In genomic region chr6:17938885-17939284, GRCh38 we compare ENCODE assay signal across 16 cellular contexts. TPM values are rescaled to one million over a fixed set of nuclear protein-coding genes. Genes with fewer than 3 reads are reported as not detected.
A peak's percentile ranks its signal among the peaks of the same experiment; 100 is the strongest.
DNase-seq lines count a peak whose midpoint lies in the region; ATAC-seq, FAIRE-seq and TF ChIP-seq lines count a peak whose summit lies in the region.
"Had no signal": no experiment of that assay in that cellular context is flagged by ENCODE, and none has a peak within 500 bp of the region (broad histone marks: within the 10 kb centered on the region; RNA-seq: fewer than 3 reads in every experiment).

No MANE protein-coding gene starts in this region.

- TF ChIP-seq POLR2A in H1 (IDR thresholded peaks at IDR 0.05; ENCODE audit: control extremely low read depth in 1 of 2, low read depth in 2 of 2, low read length in 2 of 2) (no peak), GM12892 (IDR thresholded peaks at IDR 0.05; ENCODE audit: low read depth, low read length) (no peak)

- H4K5ac ChIP-seq in H1 (ENCODE audit: insufficient read length, low read depth, low read length), result no peak overlapping the region

- H3K9ac ChIP-seq in H1 (replicated peaks in 1 of 4; ENCODE audit: extremely low read depth in 1 of 4, low read depth in 3 of 4, low read length in 3 of 4) (no peak overlapping the region), iPS-20b (ENCODE audit: low read depth, low read length) (peak overlapping the region; percentile 52; the same call in 1 of the 2 replicates)
- H3K9ac ChIP-seq: BLaER1 had no signal

- H4K91ac ChIP-seq in H1 (replicated peaks; ENCODE audit: insufficient read length, low read length), result no peak overlapping the region

- H3K79me2 ChIP-seq in H1 (ENCODE audit: control insufficient read depth in 1 of 2, insufficient read depth in 2 of 2, low read length in 2 of 2), result peaks cover 0 to 69% of the 10 kb centered on the region in 2 experiments; a peak in 3 of 4 replicates

- H4K20me1 ChIP-seq in H1 (replicated peaks in 1 of 2; ENCODE audit: control insufficient read depth in 1 of 2, insufficient read depth in 2 of 2, low read length in 2 of 2), result no peaks in the 10 kb centered on the region
- H4K20me1 ChIP-seq: BLaER1 had no signal

- H3K36me3 ChIP-seq in H1 (ENCODE audit: control insufficient read depth in 2 of 4, insufficient read depth in 4 of 4, low read length in 3 of 4) (no peaks in the 10 kb centered on the region), iPS-20b (ENCODE audit: insufficient read depth, low read depth, low read length) (no peaks in the 10 kb centered on the region), WERI-Rb-1 (no peaks in the 10 kb centered on the region)
- H3K36me3 ChIP-seq: BLaER1, prostate gland had no signal

- H3K4me3 ChIP-seq in H1 (ENCODE audit: extremely low read depth in 1 of 4, insufficient read depth in 2 of 4, low read depth in 3 of 4, low read length in 4 of 4), result peak overlapping the region in 1 of 4 experiments; percentile 58; a peak in 2 of 8 replicates
- peak overlapping the region; percentile 71; the same call in 1 of the 2 replicates for H3K4me3 ChIP-seq in iPS-20b (ENCODE audit: low read length)
- H3K4me3 ChIP-seq in WERI-Rb-1 (ENCODE audit: low read depth, low read length), result no peak overlapping the region
- H3K4me3 ChIP-seq: BLaER1, body of pancreas, prostate gland had no signal

- no peak overlapping the region for H2BK120ac ChIP-seq in H1 (replicated peaks; ENCODE audit: low read depth, low read length)

- H2BK12ac ChIP-seq in H1 (ENCODE audit: low read depth, low read length), result no peak overlapping the region

- H3K27me3 ChIP-seq in H1 (replicated peaks in 1 of 4; ENCODE audit: control insufficient read depth in 3 of 4, extremely low read depth in 1 of 4, insufficient read depth in 3 of 4, low read length in 3 of 4) (no peaks in the 10 kb centered on the region), iPS-20b (ENCODE audit: insufficient read depth, low read length) (no peaks in the 10 kb centered on the region), WERI-Rb-1 (ENCODE audit: insufficient read depth, low read depth, severe bottlenecking) (no peaks in the 10 kb centered on the region)
- H3K27me3 ChIP-seq: BLaER1, body of pancreas had no signal

- ATAC-seq in HG02870 (IDR thresholded peaks at IDR 0.05; ENCODE audit: unreplicated experiment), result no peak
- ATAC-seq: activated CD4-positive, CD25-positive, alpha-beta regulatory T cell treated with anti-CD3 and anti-CD28 coated beads, Interleukin-2, amount 50 U/mL, for 24 hours; activated CD8-positive, alpha-beta memory T cell treated with anti-CD3 and anti-CD28 coated beads, Interleukin-2, amount 10 ng/mL, durations not matched to agents 7 days and 5 days; body of pancreas; natural killer cell treated with Interleukin-12 subunit alpha and Interleukin-12 subunit beta and Interleukin-15 and Interleukin-18, amount 100 ng/mL, for 72 hours had no signal

- H3K23me2 ChIP-seq in H1 (ENCODE audit: low read depth, low read length), result peaks cover 2% of the 10 kb centered on the region; the same call in 1 of the 2 replicates

- FAIRE-seq in H1 (lab: Jason Lieb, UNC) (no peak), GM12892 (lab: Jason Lieb, UNC) (no peak)
- FAIRE-seq: frontal cortex had no signal

- H3K79me1 ChIP-seq in H1 (ENCODE audit: low read depth, low read length), result no peaks in the 10 kb centered on the region; the same call in 1 of the 2 replicates

- peak; percentile 56 for DNase-seq in EL
- peak; percentile 41 for DNase-seq in NCI-H2171 (lab: John Stamatoyannopoulos, UW)
- no peak for DNase-seq in H1 (ENCODE audit: low read depth in 1 of 2, low spot score in 2 of 2)
- DNase-seq in WERI-Rb-1, result no peak
- no peak for DNase-seq in GM12892 (ENCODE audit: insufficient read length)
- DNase-seq: activated CD8-positive, alpha-beta memory T cell treated with anti-CD3 and anti-CD28 coated beads, Interleukin-2, amount 10 ng/mL, durations not matched to agents 7 days and 5 days; body of pancreas; NCI-H2081 treated with DMSO at 0.1 percent for 48 hours; stimulated activated CD4-positive, alpha-beta T cell treated with anti-CD3 and anti-CD28 coated beads, Interleukin-15, amount 100 ng/mL, for 24 hours had no signal

- H2BK15ac ChIP-seq in H1 (ENCODE audit: low read length), result no peak overlapping the region

- POLR2A ChIA-PET in H1 (lab: Charles Lee; ENCODE audit: partially characterized antibody), result no interaction called here

- no peak overlapping the region for H3K14ac ChIP-seq in H1 (ENCODE audit: insufficient read length)

- TF ChIP-seq EP300 in H1 (IDR thresholded peaks at IDR 0.05; ENCODE audit: borderline replicate concordance in 1 of 2, low read depth in 2 of 2, low read length in 2 of 2), result no peak

- peaks cover 0 to 6% (median 4%) of the 10 kb centered on the region in 4 experiments; a peak in 3 of 7 replicates for H3K4me1 ChIP-seq in H1 (replicated peaks in 1 of 4; ENCODE audit: control insufficient read depth in 3 of 4, insufficient read depth in 4 of 4, low read length in 3 of 4)
- H3K4me1 ChIP-seq in iPS-20b (ENCODE audit: insufficient read depth, low read length), result peaks cover 35% of the 10 kb centered on the region

- no peak for TF ChIP-seq RAD21 in H1 (IDR thresholded peaks at IDR 0.05 in 1 of 2, conservative IDR thresholded peaks at IDR 0.05 in 1 of 2; ENCODE audit: low read depth in 2 of 2, low read length in 2 of 2)

- H3K56ac ChIP-seq in H1 (replicated peaks; ENCODE audit: insufficient read length, low read depth, low read length), result no peak overlapping the region

- CTCF ChIA-PET in H1 (lab: Charles Lee; ENCODE audit: partially characterized antibody), result no interaction called here

- no peak overlapping the region for H3K4ac ChIP-seq in H1 (replicated peaks; ENCODE audit: insufficient read length, low read depth, low read length)

- no peaks in the 10 kb centered on the region for H3K9me3 ChIP-seq in H1 (ENCODE audit: insufficient read depth in 2 of 2, low read depth in 1 of 2, low read length in 1 of 2)
- no peaks in the 10 kb centered on the region for H3K9me3 ChIP-seq in iPS-20b (ENCODE audit: insufficient read depth, low read depth, low read length)
- H3K9me3 ChIP-seq in WERI-Rb-1 (ENCODE audit: severe bottlenecking), result no peaks in the 10 kb centered on the region
- H3K9me3 ChIP-seq: BLaER1, body of pancreas, prostate gland had no signal

- no peak overlapping the region for H2BK20ac ChIP-seq in H1 (ENCODE audit: low read length)

- H2AK5ac ChIP-seq in H1 (ENCODE audit: low read depth, low read length), result no peak overlapping the region

- H2BK5ac ChIP-seq in H1 (ENCODE audit: low read depth, low read length), result no peak overlapping the region

- TF ChIP-seq CTCF in H1 (IDR thresholded peaks at IDR 0.05; ENCODE audit: control extremely low read depth in 1 of 3, insufficient read depth in 1 of 3, low read depth in 1 of 3, low read length in 3 of 3) (no peak), WERI-Rb-1 (IDR thresholded peaks at IDR 0.05; ENCODE audit: low read depth, low read length) (no peak)

- H3K4me2 ChIP-seq in H1 (ENCODE audit: insufficient read depth in 1 of 2, low read depth in 2 of 2, low read length in 2 of 2), result peak overlapping the region; percentile 71 to 74; a peak in 3 of 4 replicates
- H3K4me2 ChIP-seq: BLaER1 had no signal

- no peak overlapping the region for H4K8ac ChIP-seq in H1 (ENCODE audit: extremely low read depth, insufficient read depth, low read length)

- no peak overlapping the region for H2AFZ ChIP-seq in H1 (ENCODE audit: low read length)

- H3K27ac ChIP-seq in H1 (ENCODE audit: low read depth, low read length) (no peak overlapping the region), iPS-20b (ENCODE audit: low read length) (no peak overlapping the region), WERI-Rb-1 (no peak overlapping the region)
- H3K27ac ChIP-seq: BLaER1, body of pancreas, prostate gland had no signal

- WGBS in H1 (ENCODE audit: extremely low coverage in 1 of 2, insufficient coverage in 1 of 2, insufficient read length in 1 of 2, insufficient replicate concordance in 2 of 2, low coverage in 1 of 2, low lambda C conversion rate in 2 of 2, missing lambda C conversion rate in 1 of 2), 2 experiments, result 89% methylated on average over 2 of the region's 2 CpGs; no CpG with 5 or more reads in 1 of the 2 experiments

- H3K18ac ChIP-seq in H1 (ENCODE audit: extremely low read depth, low read length), result no peak overlapping the region

- no peak overlapping the region for H3K23ac ChIP-seq in H1 (ENCODE audit: insufficient read length)

TF ChIP-seq in H1, 55 proteins besides CTCF, POLR2A, EP300 and RAD21:
- no peak for TF ChIP-seq CREB1 (IDR thresholded peaks at IDR 0.05)
- no peak for TF ChIP-seq CBX5 (IDR thresholded peaks at IDR 0.05; ENCODE audit: low read depth, low read length)
- TF ChIP-seq SRF (IDR thresholded peaks at IDR 0.05; ENCODE audit: low read depth, low read length), result no peak
- TF ChIP-seq EGR1 (IDR thresholded peaks at IDR 0.05; ENCODE audit: borderline replicate concordance, low read depth, low read length), result no peak
- no peak for TF ChIP-seq FOSL1 (IDR thresholded peaks at IDR 0.05; ENCODE audit: insufficient read depth, low read depth, low read length)
- no peak for TF ChIP-seq YY1 (IDR thresholded peaks at IDR 0.05; ENCODE audit: low read depth, low read length)
- TF ChIP-seq JUN (IDR thresholded peaks at IDR 0.05; ENCODE audit: low read depth, low read length), result no peak

RNA-seq across cellular contexts. Expression of gene KIF13A, which starts 48.5 kb away (rescaled TPM):
- 40.8 and 43.3 TPM in 2 replicates for total RNA-seq in H1 (2021; fragmentation: NEBNext Ultra II Directional; extraction: Animal tissue kit (Norgen Biotek cat#: 25700))
- polyA plus RNA-seq in H1 (2011; rRNA removed), result 10.4 and 14.7 TPM in 2 replicates
- polyA plus RNA-seq in H1 (2011; cell fraction: cytosol; rRNA removed), result 18.0 TPM
- polyA plus RNA-seq in H1 (2011; cell fraction: nucleus; rRNA removed), result 20.1 TPM
- polyA plus RNA-seq in H1 (2012, experiment 1 of 2), result 20.9 to 26.8 TPM (median 23.9 TPM) in 4 replicates
- polyA plus RNA-seq in H1 (2012, experiment 2 of 2), result 4.9 TPM
- polyA plus RNA-seq in H1 (2013, experiment 1 of 2), result 14.8 TPM
- polyA plus RNA-seq in H1 (2013, experiment 2 of 2), result 14.9 TPM
- 30.6 and 36.4 TPM in 2 replicates for polyA minus RNA-seq in H1 (2011; rRNA and poly(A)+ RNA removed)
- polyA minus RNA-seq in H1 (2011; cell fraction: cytosol; rRNA and poly(A)+ RNA removed), result 24.3 TPM
- 37.2 TPM for polyA minus RNA-seq in H1 (2011; cell fraction: nucleus; rRNA and poly(A)+ RNA removed)
- polyA plus RNA-seq in GM12892 (2012; ENCODE audit: missing spikeins), result 1.5 TPM

Comparison
In these comparisons a context has a peak if more than half of its experiments do, and no peak if none do; other contexts are left out.
1. DNase-seq: peak in EL (single experiment) and NCI-H2171 (single experiment); none in H1 (0 of 2), WERI-Rb-1 (single experiment) and GM12892 (single experiment).